Comparison of ENCODE assay signal across 16 cellular contexts in the genomic region with DNA sequence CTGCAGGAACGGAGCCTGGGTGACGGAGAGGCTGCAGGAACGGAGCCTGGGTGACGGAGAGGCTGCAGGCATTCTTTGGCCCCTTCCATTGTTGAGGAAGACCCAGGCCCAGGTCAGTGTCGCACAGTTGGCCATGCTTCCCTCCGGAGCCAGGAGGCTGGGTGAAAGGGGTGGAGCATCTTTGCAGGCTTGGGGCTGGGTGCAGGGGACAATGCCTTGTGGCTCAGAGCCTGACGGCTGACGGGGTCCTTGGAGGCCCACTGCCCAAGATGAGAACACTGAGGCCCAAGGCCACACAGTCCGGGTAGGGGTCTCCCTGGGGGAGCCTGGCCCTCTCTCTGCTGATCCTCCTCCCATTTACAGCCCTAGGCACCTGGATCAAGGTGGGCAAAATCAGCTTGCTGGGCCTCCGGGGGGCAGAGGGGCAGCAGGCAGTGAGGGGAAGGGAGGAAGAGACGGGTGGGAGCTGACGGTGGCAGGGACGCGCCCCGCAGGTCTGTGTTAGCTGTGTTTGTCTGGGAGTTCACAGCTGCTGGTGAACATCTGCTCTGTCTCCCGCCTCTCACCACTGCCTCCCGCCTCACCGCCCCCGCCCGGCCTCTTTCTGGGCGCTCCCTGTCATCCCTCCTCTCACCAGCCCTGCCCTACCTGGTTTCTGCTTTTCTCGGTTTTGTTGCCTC. TPM values are rescaled to one million over a fixed set of nuclear protein-coding genes. Genes with fewer than 3 reads are reported as not detected.
DNase-seq lines count a peak whose midpoint lies in the region; ATAC-seq, FAIRE-seq and TF ChIP-seq lines count a peak whose summit lies in the region.
"Had no signal": no experiment of that assay in that cellular context is flagged by ENCODE, and none has a peak within 500 bp of the region (broad histone marks: within the 10 kb centered on the region; RNA-seq: fewer than 3 reads in every experiment).

No MANE protein-coding gene starts in this region.

- H3K4me2 ChIP-seq in BLaER1 treated with 17β-estradiol and CSF1 and Interleukin-3, amounts not matched to agents 10 nM and 100 nM, result peak overlapping the region in 8 of 11 experiments; percentile 24 to 52 (median 38); a peak in 10 of 22 replicates

- H4K20me1 ChIP-seq in BLaER1 treated with 17β-estradiol and CSF1 and Interleukin-3, amounts not matched to agents 10 nM and 100 nM, result peaks cover 0 to 36% (median 0%) of the 10 kb centered on the region in 11 experiments; a peak in 1 of 22 replicates

- H3K36me3 ChIP-seq in BLaER1 treated with 17β-estradiol and CSF1 and Interleukin-3, amounts not matched to agents 10 nM and 100 nM, result no peaks in the 10 kb centered on the region
- H3K36me3 ChIP-seq in Panc1 (ENCODE audit: control insufficient read depth, insufficient read depth, low read length), result no peaks in the 10 kb centered on the region
- H3K36me3 ChIP-seq in kidney (ENCODE audit: control insufficient read depth in 1 of 2, insufficient read depth in 2 of 2, low read length in 2 of 2), result no peaks in the 10 kb centered on the region
- H3K36me3 ChIP-seq: gastrocnemius medialis, SJSA1, upper lobe of right lung had no signal

- ATAC-seq in Panc1 (peak; percentile 33; the same call in 1 of the 2 replicates), GM18498 (IDR thresholded peaks at IDR 0.05; ENCODE audit: unreplicated experiment) (no peak)
- ATAC-seq: gastrocnemius medialis, upper lobe of right lung had no signal

- peaks cover 0 to 9% (median 6%) of the 10 kb centered on the region in 10 experiments; a peak in 11 of 20 replicates for H3K4me1 ChIP-seq in BLaER1 treated with 17β-estradiol and CSF1 and Interleukin-3, amounts not matched to agents 10 nM and 100 nM
- H3K4me1 ChIP-seq in Panc1 (ENCODE audit: control insufficient read depth, insufficient read depth, low read length) (no peaks in the 10 kb centered on the region), kidney (ENCODE audit: control insufficient read depth in 1 of 2, insufficient read depth in 1 of 2, low read depth in 1 of 2, low read length in 2 of 2) (no peaks in the 10 kb centered on the region)
- H3K4me1 ChIP-seq: gastrocnemius medialis, SJSA1, upper lobe of right lung had no signal

- CTCF ChIA-PET in Panc1 (lab: Charles Lee), result no interaction called here

- no peaks in the 10 kb centered on the region for H3K9me3 ChIP-seq in BLaER1 treated with 17β-estradiol and CSF1 and Interleukin-3, amounts not matched to agents 10 nM and 100 nM (replicated peaks in 1 of 11)
- H3K9me3 ChIP-seq in Panc1 (ENCODE audit: control insufficient read depth, insufficient read depth, low read depth, low read length) (no peaks in the 10 kb centered on the region), kidney (ENCODE audit: control insufficient read depth in 1 of 2, low read length in 2 of 2) (no peaks in the 10 kb centered on the region)
- H3K9me3 ChIP-seq: gastrocnemius medialis, SJSA1, upper lobe of right lung had no signal

- intact Hi-C loops in Panc1 (cut with micrococcal nuclease; ENCODE audit: unreplicated experiment), result no loop called here
- intact Hi-C loops in kidney (cut with DNase I), result loop anchor here (10.0 kb wide), 1 partner anchor 366 kb away; no protein-coding TSS in a partner anchor

- in situ Hi-C loops in Panc1 (cut with HindIII; ENCODE audit: low pct_unique_long_range_greater_than_20kb, low sequenced_read_pairs), result no loop called here

- no peak overlapping the region for H3K27ac ChIP-seq in BLaER1 treated with 17β-estradiol and CSF1 and Interleukin-3, amounts not matched to agents 10 nM and 100 nM
- no peak overlapping the region for H3K27ac ChIP-seq in Panc1 (ENCODE audit: low read length)
- no peak overlapping the region for H3K27ac ChIP-seq in kidney (ENCODE audit: low read depth in 2 of 2, low read length in 2 of 2)
- H3K27ac ChIP-seq: gastrocnemius medialis, SJSA1, upper lobe of right lung had no signal

- H3K4me3 ChIP-seq in BLaER1 treated with 17β-estradiol and CSF1 and Interleukin-3, amounts not matched to agents 10 nM and 100 nM, result no peak overlapping the region
- no peak overlapping the region for H3K4me3 ChIP-seq in Panc1 (ENCODE audit: low read depth in 2 of 2, low read length in 2 of 2)
- no peak overlapping the region for H3K4me3 ChIP-seq in kidney (ENCODE audit: low read length in 2 of 2)
- H3K4me3 ChIP-seq: gastrocnemius medialis, SJSA1, upper lobe of right lung had no signal

- TF ChIP-seq CTCF in Panc1 (IDR thresholded peaks at IDR 0.05) (no peak), kidney (IDR thresholded peaks at IDR 0.05; ENCODE audit: borderline replicate concordance, extremely low read depth, insufficient read depth) (no peak)

- DNase-seq in NAMALWA (ENCODE audit: low spot score), result peak; percentile 3
- no peak for DNase-seq in Panc1 (ENCODE audit: low read depth, low spot score)
- DNase-seq in kidney, result peak; percentile 52
- DNase-seq in SW 1271 (lab: John Stamatoyannopoulos, UW), result no peak
- no peak for DNase-seq in OCI-M2 (lab: John Stamatoyannopoulos, UW; ENCODE audit: unreplicated experiment)
- no peak for DNase-seq in ecto neural progenitor cell (ENCODE audit: low spot score)
- DNase-seq: activated CD4-positive, alpha-beta T cell treated with anti-CD3 and anti-CD28 coated beads, Interleukin-2, amount 50 U/mL, for 4 hours; DMS79; gastrocnemius medialis; KBM-7; NCI-H1436 treated with DMSO at 0.1 percent for 48 hours; upper lobe of right lung had no signal

- peak overlapping the region in 1 of 11 experiments; percentile 36; a peak in 1 of 22 replicates for H3K9ac ChIP-seq in BLaER1 treated with 17β-estradiol and CSF1 and Interleukin-3, amounts not matched to agents 10 nM and 100 nM
- H3K9ac ChIP-seq in kidney (ENCODE audit: low read length in 2 of 2), result no peak overlapping the region

- POLR2A ChIA-PET in Panc1 (lab: Charles Lee), result no interaction called here

- no peak for FAIRE-seq in kidney (lab: Jason Lieb, UNC)
- FAIRE-seq: TTC549 had no signal

- 0 out of 22 replicates have a peak, but pooled peaks cover 0 to 4% (median 0%) of the 10 kb centered on the region in 11 experiments for H3K27me3 ChIP-seq in BLaER1 treated with 17β-estradiol and CSF1 and Interleukin-3, amounts not matched to agents 10 nM and 100 nM
- peaks cover 22% of the 10 kb centered on the region for H3K27me3 ChIP-seq in Panc1 (ENCODE audit: control insufficient read depth, insufficient read depth, low read length)
- H3K27me3 ChIP-seq: upper lobe of right lung had no signal

- BruUV-seq in Panc1 (replicated peaks; lab: Mats Ljungman, UMichigan), result no TSS peak

RNA-seq across cellular contexts. Expression of a gene that starts 30.6 kb away (rescaled TPM):
- 122 TPM for total RNA-seq in Panc1 (2021; ENCODE audit: unreplicated experiment)
- polyA plus RNA-seq in Panc1 (2012; ENCODE audit: insufficient read length), result 139 TPM
- 90.1 TPM for total RNA-seq in kidney
- 371 TPM for polyA plus RNA-seq in kidney (ENCODE audit: insufficient read depth, low read depth, low replicate concordance)

Comparison
In these comparisons a context has a peak if more than half of its experiments do, and no peak if none do; other contexts are left out.
1. DNase-seq: peak in NAMALWA (single experiment) and kidney (single experiment); none in Panc1 (single experiment), SW 1271 (0 of 2), OCI-M2 (single experiment) and ecto neural progenitor cell (single experiment).